ENCODE assay signal across 1 cellular context in genomic region chr3:13812039-13812438, GRCh38.
TF ChIP-seq lines count a peak whose summit lies in the region.

No MANE protein-coding gene starts in this region.

TF ChIP-seq in K562, 482 proteins besides CTCF, POLR2A, EP300 and RAD21:
- TF ChIP-seq TGIF2 (CRISPR knock-in tag; IDR thresholded peaks at IDR 0.05) (no peak), NRF1 (conservative IDR thresholded peaks at IDR 0.05 in 1 of 2, IDR thresholded peaks at IDR 0.05 in 1 of 2) (peak; percentile 54 to 65), ZNF274 (IDR thresholded peaks at IDR 0.05; ENCODE audit: borderline replicate concordance, low read depth, low read length) (no peak)
